Comparison of ENCODE assay signal across 1 cellular context in genomic region chr2:43146083-43146482, GRCh38.
TF ChIP-seq lines count a peak whose summit lies in the region.

No MANE protein-coding gene starts in this region.

TF ChIP-seq in HepG2, 621 proteins besides CTCF, POLR2A, EP300 and RAD21 (continued from another document):
- TF ChIP-seq HINFP (CRISPR knock-in tag; IDR thresholded peaks at IDR 0.05; ENCODE audit: low read depth) (no peak), NAIF1 (CRISPR knock-in tag; IDR thresholded peaks at IDR 0.05; ENCODE audit: borderline replicate concordance) (no peak), ATF4 (CRISPR knock-in tag; IDR thresholded peaks at IDR 0.05) (no peak)
